In genomic region chr17:17325816-17326215, GRCh38 we compare ENCODE assay signal across 25 cellular contexts.
"Had no signal": no experiment of that assay in that cellular context is flagged by ENCODE, and none has a peak within 500 bp of the region (broad histone marks: within the 10 kb centered on the region; RNA-seq: fewer than 3 reads in every experiment).

No MANE protein-coding gene starts in this region.

- DNase-seq: activated CD4-positive, alpha-beta T cell treated with anti-CD3 and anti-CD28 coated beads for 48 hours; activated CD4-positive, alpha-beta T cell treated with anti-CD3 and anti-CD28 coated beads, Interleukin-2, amount 50 U/mL, for 4 hours; activated CD4-positive, CD25-positive, alpha-beta regulatory T cell treated with anti-CD3 and anti-CD28 coated beads, Interleukin-2, amount 50 U/mL, for 72 hours; activated CD8-positive, alpha-beta memory T cell treated with anti-CD3 and anti-CD28 coated beads, Interleukin-2, amount 10 ng/mL, durations not matched to agents 7 days and 5 days; activated gamma-delta T cell; activated naive CD4-positive, alpha-beta T cell treated with anti-CD3 and anti-CD28 coated beads for 36 hours; activated naive CD8-positive, alpha-beta T cell treated with anti-CD3 and anti-CD28 coated beads for 36 hours; activated T-cell treated with anti-CD3 and anti-CD28 coated beads, Interleukin-2, amount 50 U/mL, for 4 hours; KG1; NCI-H1092; NCI-H1417; NCI-H1930; NCI-H2107; NCI-H226; NCI-H526; NCI-H774; SW 1271 had no signal

- H3K4me1 Mint-ChIP-seq: activated CD8-positive, alpha-beta memory T cell treated with anti-CD3 and anti-CD28 coated beads, Interleukin-2, amount 10 ng/mL, durations not matched to agents 7 days and 5 days; activated naive CD8-positive, alpha-beta T cell treated with anti-CD3 and anti-CD28 coated beads for 36 hours; activated T-helper 17 cell treated with anti-CD3 and anti-CD28 coated beads, Interleukin-2, amount 50 U/mL, for 72 hours; IgD-negative memory B cell; WTC11 had no signal

- H3K9me3 Mint-ChIP-seq: activated naive CD4-positive, alpha-beta T cell treated with anti-CD3 and anti-CD28 coated beads for 36 hours; activated naive CD8-positive, alpha-beta T cell treated with anti-CD3 and anti-CD28 coated beads for 36 hours; activated T-cell treated with anti-CD3 and anti-CD28 coated beads, Interleukin-2, amount 50 U/mL, for 4 hours; activated T-helper 17 cell treated with anti-CD3 and anti-CD28 coated beads, Interleukin-2, amount 50 U/mL, for 72 hours; IgD-negative memory B cell; T-helper 2 cell treated with Interferon-gamma antibody and Interleukin-4, amounts not matched to agents 5 μg/mL and 100 μg/mL, for 36 hours; WTC11 had no signal

- ATAC-seq: activated CD8-positive, alpha-beta memory T cell treated with anti-CD3 and anti-CD28 coated beads, Interleukin-2, amount 10 ng/mL, durations not matched to agents 7 days and 5 days; activated T-cell treated with anti-CD3 and anti-CD28 coated beads, Interleukin-2, amount 50 U/mL, for 4 hours; activated T-helper 17 cell treated with anti-CD3 and anti-CD28 coated beads, Interleukin-2, amount 50 U/mL, for 72 hours; Panc1; SK-N-SH treated with all-trans-retinoic acid at 6 μM for 48 hours; WTC11 had no signal

- H3K4me3 Mint-ChIP-seq: activated CD8-positive, alpha-beta memory T cell treated with anti-CD3 and anti-CD28 coated beads, Interleukin-2, amount 10 ng/mL, durations not matched to agents 7 days and 5 days; activated naive CD4-positive, alpha-beta T cell treated with anti-CD3 and anti-CD28 coated beads for 36 hours; activated naive CD8-positive, alpha-beta T cell treated with anti-CD3 and anti-CD28 coated beads for 36 hours; activated T-cell treated with anti-CD3 and anti-CD28 coated beads, Interleukin-2, amount 50 U/mL, for 4 hours; activated T-helper 17 cell treated with anti-CD3 and anti-CD28 coated beads, Interleukin-2, amount 50 U/mL, for 72 hours; T-helper 2 cell treated with Interferon-gamma antibody and Interleukin-4, amounts not matched to agents 5 μg/mL and 100 μg/mL, for 36 hours; WTC11 had no signal

- H3K27me3 ChIP-seq: SJSA1 had no signal

- H3K36me3 Mint-ChIP-seq: activated CD8-positive, alpha-beta memory T cell treated with anti-CD3 and anti-CD28 coated beads, Interleukin-2, amount 10 ng/mL, durations not matched to agents 7 days and 5 days; activated naive CD8-positive, alpha-beta T cell treated with anti-CD3 and anti-CD28 coated beads for 36 hours; IgD-negative memory B cell; WTC11 had no signal

- H3K4me1 ChIP-seq: SJSA1 had no signal

- H3K27me3 Mint-ChIP-seq: activated CD8-positive, alpha-beta memory T cell treated with anti-CD3 and anti-CD28 coated beads, Interleukin-2, amount 10 ng/mL, durations not matched to agents 7 days and 5 days; activated naive CD8-positive, alpha-beta T cell treated with anti-CD3 and anti-CD28 coated beads for 36 hours; activated T-helper 17 cell treated with anti-CD3 and anti-CD28 coated beads, Interleukin-2, amount 50 U/mL, for 72 hours; IgD-negative memory B cell had no signal

- H3K27ac ChIP-seq: RWPE1, SJSA1 had no signal

- H3K27ac Mint-ChIP-seq: activated CD8-positive, alpha-beta memory T cell treated with anti-CD3 and anti-CD28 coated beads, Interleukin-2, amount 10 ng/mL, durations not matched to agents 7 days and 5 days; activated naive CD4-positive, alpha-beta T cell treated with anti-CD3 and anti-CD28 coated beads for 36 hours; activated naive CD8-positive, alpha-beta T cell treated with anti-CD3 and anti-CD28 coated beads for 36 hours; activated T-helper 17 cell treated with anti-CD3 and anti-CD28 coated beads, Interleukin-2, amount 50 U/mL, for 72 hours; T-helper 2 cell treated with Interferon-gamma antibody and Interleukin-4, amounts not matched to agents 5 μg/mL and 100 μg/mL, for 36 hours; WTC11 had no signal

- H3K9me3 ChIP-seq: SJSA1 had no signal

- H3K4me3 ChIP-seq: SJSA1 had no signal

- H3K36me3 ChIP-seq: SJSA1 had no signal
